In the genomic region with DNA sequence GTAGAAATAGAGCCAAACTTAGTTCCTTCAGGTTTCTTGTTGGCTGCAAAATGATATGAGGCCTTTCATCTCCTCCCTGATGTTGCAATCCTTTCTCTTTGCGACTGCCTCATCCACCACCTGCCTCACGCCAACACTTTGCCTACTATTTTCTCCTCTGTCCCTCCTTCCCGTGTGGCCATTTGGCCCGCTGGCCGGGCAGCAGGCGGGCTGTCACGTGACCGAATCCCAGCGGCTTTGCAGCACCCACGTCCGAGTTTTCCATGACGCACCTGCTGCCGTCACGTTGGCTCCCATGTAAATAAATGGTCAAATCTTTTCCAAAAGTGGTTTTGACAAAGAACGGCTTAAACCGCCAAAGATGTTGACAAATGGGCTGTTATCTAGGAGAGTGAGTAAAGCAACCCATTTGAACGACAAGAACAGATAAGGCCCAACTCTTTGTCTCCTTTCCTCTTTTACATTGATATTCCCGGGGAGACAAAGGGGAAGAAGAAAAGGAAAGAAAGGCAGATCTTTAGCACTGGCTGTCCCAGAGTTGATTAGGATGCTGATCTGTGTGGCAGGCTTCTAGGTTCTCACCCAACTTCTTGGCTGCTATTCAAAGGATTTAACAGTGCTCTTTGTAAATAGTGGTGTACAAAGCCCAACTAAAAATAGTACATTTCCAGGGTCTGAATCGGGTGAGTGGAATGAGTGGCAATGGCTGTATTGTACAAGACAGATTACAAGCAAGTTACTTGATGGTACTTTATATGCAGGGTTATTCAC, we compare ENCODE assay signal across 1 cellular context.
TF ChIP-seq lines count a peak whose summit lies in the region.

No MANE protein-coding gene starts in this region.

TF ChIP-seq in HepG2, 621 proteins besides CTCF, POLR2A, EP300 and RAD21 (continued from another document and continues in another):
- TF ChIP-seq, protein P1, sequence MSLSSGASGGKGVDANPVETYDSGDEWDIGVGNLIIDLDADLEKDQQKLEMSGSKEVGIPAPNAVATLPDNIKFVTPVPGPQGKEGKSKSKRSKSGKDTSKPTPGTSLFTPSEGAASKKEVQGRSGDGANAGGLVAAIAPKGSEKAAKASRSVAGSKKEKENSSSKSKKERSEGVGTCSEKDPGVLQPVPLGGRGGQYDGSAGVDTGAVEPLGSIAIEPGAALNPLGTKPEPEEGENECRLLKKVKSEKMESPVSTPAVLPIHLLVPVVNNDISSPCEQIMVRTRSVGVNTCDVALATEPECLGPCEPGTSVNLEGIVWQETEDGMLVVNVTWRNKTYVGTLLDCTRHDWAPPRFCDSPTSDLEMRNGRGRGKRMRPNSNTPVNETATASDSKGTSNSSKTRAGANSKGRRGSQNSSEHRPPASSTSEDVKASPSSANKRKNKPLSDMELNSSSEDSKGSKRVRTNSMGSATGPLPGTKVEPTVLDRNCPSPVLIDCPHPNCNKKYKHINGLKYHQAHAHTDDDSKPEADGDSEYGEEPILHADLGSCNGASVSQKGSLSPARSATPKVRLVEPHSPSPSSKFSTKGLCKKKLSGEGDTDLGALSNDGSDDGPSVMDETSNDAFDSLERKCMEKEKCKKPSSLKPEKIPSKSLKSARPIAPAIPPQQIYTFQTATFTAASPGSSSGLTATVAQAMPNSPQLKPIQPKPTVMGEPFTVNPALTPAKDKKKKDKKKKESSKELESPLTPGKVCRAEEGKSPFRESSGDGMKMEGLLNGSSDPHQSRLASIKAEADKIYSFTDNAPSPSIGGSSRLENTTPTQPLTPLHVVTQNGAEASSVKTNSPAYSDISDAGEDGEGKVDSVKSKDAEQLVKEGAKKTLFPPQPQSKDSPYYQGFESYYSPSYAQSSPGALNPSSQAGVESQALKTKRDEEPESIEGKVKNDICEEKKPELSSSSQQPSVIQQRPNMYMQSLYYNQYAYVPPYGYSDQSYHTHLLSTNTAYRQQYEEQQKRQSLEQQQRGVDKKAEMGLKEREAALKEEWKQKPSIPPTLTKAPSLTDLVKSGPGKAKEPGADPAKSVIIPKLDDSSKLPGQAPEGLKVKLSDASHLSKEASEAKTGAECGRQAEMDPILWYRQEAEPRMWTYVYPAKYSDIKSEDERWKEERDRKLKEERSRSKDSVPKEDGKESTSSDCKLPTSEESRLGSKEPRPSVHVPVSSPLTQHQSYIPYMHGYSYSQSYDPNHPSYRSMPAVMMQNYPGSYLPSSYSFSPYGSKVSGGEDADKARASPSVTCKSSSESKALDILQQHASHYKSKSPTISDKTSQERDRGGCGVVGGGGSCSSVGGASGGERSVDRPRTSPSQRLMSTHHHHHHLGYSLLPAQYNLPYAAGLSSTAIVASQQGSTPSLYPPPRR (CRISPR knock-in tag; IDR thresholded peaks at IDR 0.05; ENCODE audit: borderline replicate concordance) = no peak
- no peak for TF ChIP-seq JARID2 (CRISPR knock-in tag; IDR thresholded peaks at IDR 0.05; ENCODE audit: insufficient replicate concordance)
- peak; percentile 87 for TF ChIP-seq ZBTB21 (CRISPR knock-in tag; IDR thresholded peaks at IDR 0.05)
- TF ChIP-seq SMYD3 (CRISPR knock-in tag; IDR thresholded peaks at IDR 0.05) = no peak
- peak; percentile 66 for TF ChIP-seq ZMYM4 (CRISPR knock-in tag; IDR thresholded peaks at IDR 0.05)
- TF ChIP-seq, protein P2, sequence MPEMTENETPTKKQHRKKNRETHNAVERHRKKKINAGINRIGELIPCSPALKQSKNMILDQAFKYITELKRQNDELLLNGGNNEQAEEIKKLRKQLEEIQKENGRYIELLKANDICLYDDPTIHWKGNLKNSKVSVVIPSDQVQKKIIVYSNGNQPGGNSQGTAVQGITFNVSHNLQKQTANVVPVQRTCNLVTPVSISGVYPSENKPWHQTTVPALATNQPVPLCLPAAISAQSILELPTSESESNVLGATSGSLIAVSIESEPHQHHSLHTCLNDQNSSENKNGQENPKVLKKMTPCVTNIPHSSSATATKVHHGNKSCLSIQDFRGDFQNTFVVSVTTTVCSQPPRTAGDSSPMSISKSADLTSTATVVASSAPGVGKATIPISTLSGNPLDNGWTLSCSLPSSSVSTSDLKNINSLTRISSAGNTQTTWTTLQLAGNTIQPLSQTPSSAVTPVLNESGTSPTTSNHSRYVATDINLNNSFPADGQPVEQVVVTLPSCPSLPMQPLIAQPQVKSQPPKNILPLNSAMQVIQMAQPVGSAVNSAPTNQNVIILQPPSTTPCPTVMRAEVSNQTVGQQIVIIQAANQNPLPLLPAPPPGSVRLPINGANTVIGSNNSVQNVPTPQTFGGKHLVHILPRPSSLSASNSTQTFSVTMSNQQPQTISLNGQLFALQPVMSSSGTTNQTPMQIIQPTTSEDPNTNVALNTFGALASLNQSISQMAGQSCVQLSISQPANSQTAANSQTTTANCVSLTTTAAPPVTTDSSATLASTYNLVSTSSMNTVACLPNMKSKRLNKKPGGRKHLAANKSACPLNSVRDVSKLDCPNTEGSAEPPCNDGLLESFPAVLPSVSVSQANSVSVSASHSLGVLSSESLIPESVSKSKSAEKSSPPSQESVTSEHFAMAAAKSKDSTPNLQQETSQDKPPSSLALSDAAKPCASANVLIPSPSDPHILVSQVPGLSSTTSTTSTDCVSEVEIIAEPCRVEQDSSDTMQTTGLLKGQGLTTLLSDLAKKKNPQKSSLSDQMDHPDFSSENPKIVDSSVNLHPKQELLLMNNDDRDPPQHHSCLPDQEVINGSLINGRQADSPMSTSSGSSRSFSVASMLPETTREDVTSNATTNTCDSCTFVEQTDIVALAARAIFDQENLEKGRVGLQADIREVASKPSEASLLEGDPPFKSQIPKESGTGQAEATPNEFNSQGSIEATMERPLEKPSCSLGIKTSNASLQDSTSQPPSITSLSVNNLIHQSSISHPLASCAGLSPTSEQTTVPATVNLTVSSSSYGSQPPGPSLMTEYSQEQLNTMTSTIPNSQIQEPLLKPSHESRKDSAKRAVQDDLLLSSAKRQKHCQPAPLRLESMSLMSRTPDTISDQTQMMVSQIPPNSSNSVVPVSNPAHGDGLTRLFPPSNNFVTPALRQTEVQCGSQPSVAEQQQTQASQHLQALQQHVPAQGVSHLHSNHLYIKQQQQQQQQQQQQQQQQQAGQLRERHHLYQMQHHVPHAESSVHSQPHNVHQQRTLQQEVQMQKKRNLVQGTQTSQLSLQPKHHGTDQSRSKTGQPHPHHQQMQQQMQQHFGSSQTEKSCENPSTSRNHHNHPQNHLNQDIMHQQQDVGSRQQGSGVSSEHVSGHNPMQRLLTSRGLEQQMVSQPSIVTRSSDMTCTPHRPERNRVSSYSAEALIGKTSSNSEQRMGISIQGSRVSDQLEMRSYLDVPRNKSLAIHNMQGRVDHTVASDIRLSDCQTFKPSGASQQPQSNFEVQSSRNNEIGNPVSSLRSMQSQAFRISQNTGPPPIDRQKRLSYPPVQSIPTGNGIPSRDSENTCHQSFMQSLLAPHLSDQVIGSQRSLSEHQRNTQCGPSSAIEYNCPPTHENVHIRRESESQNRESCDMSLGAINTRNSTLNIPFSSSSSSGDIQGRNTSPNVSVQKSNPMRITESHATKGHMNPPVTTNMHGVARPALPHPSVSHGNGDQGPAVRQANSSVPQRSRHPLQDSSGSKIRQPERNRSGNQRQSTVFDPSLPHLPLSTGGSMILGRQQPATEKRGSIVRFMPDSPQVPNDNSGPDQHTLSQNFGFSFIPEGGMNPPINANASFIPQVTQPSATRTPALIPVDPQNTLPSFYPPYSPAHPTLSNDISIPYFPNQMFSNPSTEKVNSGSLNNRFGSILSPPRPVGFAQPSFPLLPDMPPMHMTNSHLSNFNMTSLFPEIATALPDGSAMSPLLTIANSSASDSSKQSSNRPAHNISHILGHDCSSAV (CRISPR knock-in tag; IDR thresholded peaks at IDR 0.05; ENCODE audit: borderline replicate concordance) = no peak
- no peak for TF ChIP-seq MEF2D (CRISPR knock-in tag; IDR thresholded peaks at IDR 0.05)
- TF ChIP-seq ZNF34 (CRISPR knock-in tag; IDR thresholded peaks at IDR 0.05; ENCODE audit: borderline replicate concordance) = no peak
- TF ChIP-seq SAFB2 (CRISPR knock-in tag; IDR thresholded peaks at IDR 0.05; ENCODE audit: borderline replicate concordance, low read depth) = no peak
- TF ChIP-seq, protein P3, sequence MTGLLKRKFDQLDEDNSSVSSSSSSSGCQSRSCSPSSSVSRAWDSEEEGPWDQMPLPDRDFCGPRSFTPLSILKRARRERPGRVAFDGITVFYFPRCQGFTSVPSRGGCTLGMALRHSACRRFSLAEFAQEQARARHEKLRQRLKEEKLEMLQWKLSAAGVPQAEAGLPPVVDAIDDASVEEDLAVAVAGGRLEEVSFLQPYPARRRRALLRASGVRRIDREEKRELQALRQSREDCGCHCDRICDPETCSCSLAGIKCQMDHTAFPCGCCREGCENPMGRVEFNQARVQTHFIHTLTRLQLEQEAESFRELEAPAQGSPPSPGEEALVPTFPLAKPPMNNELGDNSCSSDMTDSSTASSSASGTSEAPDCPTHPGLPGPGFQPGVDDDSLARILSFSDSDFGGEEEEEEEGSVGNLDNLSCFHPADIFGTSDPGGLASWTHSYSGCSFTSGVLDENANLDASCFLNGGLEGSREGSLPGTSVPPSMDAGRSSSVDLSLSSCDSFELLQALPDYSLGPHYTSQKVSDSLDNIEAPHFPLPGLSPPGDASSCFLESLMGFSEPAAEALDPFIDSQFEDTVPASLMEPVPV (CRISPR knock-in tag; IDR thresholded peaks at IDR 0.05) = no peak
- no peak for TF ChIP-seq MAZ (IDR thresholded peaks at IDR 0.05; ENCODE audit: borderline replicate concordance, low read depth, low read length)
- TF ChIP-seq MAZ (CRISPR knock-in tag; IDR thresholded peaks at IDR 0.05; ENCODE audit: low read depth) = no peak
- TF ChIP-seq, protein P4, sequence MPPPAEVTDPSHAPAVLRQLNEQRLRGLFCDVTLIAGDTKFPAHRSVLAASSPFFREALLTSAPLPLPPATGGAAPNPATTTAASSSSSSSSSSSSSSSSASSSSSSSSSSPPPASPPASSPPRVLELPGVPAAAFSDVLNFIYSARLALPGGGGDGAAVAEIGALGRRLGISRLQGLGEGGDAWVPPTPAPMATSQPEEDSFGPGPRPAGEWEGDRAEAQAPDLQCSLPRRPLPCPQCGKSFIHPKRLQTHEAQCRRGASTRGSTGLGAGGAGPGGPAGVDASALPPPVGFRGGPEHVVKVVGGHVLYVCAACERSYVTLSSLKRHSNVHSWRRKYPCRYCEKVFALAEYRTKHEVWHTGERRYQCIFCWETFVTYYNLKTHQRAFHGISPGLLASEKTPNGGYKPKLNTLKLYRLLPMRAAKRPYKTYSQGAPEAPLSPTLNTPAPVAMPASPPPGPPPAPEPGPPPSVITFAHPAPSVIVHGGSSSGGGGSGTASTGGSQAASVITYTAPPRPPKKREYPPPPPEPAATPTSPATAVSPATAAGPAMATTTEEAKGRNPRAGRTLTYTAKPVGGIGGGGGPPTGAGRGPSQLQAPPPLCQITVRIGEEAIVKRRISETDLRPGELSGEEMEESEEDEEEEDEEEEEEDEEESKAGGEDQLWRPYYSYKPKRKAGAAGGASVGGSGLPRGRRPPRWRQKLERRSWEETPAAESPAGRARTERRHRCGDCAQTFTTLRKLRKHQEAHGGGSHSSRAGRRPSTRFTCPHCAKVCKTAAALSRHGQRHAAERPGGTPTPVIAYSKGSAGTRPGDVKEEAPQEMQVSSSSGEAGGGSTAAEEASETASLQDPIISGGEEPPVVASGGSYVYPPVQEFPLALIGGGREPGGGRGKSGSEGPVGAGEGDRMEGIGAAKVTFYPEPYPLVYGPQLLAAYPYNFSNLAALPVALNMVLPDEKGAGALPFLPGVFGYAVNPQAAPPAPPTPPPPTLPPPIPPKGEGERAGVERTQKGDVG (CRISPR knock-in tag; IDR thresholded peaks at IDR 0.05; ENCODE audit: borderline replicate concordance) = no peak
- TF ChIP-seq KLF16 (CRISPR knock-in tag; IDR thresholded peaks at IDR 0.05) = no peak
- TF ChIP-seq, protein P5, sequence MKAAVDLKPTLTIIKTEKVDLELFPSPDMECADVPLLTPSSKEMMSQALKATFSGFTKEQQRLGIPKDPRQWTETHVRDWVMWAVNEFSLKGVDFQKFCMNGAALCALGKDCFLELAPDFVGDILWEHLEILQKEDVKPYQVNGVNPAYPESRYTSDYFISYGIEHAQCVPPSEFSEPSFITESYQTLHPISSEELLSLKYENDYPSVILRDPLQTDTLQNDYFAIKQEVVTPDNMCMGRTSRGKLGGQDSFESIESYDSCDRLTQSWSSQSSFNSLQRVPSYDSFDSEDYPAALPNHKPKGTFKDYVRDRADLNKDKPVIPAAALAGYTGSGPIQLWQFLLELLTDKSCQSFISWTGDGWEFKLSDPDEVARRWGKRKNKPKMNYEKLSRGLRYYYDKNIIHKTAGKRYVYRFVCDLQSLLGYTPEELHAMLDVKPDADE (CRISPR knock-in tag; IDR thresholded peaks at IDR 0.05) = no peak
- no peak for TF ChIP-seq AKAP8 (CRISPR knock-in tag; IDR thresholded peaks at IDR 0.05)
- TF ChIP-seq NFYB (CRISPR knock-in tag; IDR thresholded peaks at IDR 0.05) = 0 out of 2 replicates have a peak, but pooled peaks have one; percentile 18
- no peak for TF ChIP-seq GFI1 (CRISPR knock-in tag; IDR thresholded peaks at IDR 0.05; ENCODE audit: borderline replicate concordance)
- TF ChIP-seq CEBPB (IDR thresholded peaks at IDR 0.05; ENCODE audit: borderline replicate concordance, low read depth, low read length) = peak; percentile 80
- TF ChIP-seq KAT2B (IDR thresholded peaks at IDR 0.05; ENCODE audit: borderline replicate concordance, low read depth, low read length) = no peak
- TF ChIP-seq ZNF296 (CRISPR knock-in tag; conservative IDR thresholded peaks at IDR 0.05) = no peak
- no peak for TF ChIP-seq SP2 (CRISPR knock-in tag; IDR thresholded peaks at IDR 0.05)
- TF ChIP-seq RAD51 (IDR thresholded peaks at IDR 0.05; ENCODE audit: borderline replicate concordance) = peak; percentile 91; the same call in 1 of the 2 replicates
- TF ChIP-seq ZNF558 (CRISPR knock-in tag; IDR thresholded peaks at IDR 0.05; ENCODE audit: borderline replicate concordance) = no peak
- TF ChIP-seq, protein P6, sequence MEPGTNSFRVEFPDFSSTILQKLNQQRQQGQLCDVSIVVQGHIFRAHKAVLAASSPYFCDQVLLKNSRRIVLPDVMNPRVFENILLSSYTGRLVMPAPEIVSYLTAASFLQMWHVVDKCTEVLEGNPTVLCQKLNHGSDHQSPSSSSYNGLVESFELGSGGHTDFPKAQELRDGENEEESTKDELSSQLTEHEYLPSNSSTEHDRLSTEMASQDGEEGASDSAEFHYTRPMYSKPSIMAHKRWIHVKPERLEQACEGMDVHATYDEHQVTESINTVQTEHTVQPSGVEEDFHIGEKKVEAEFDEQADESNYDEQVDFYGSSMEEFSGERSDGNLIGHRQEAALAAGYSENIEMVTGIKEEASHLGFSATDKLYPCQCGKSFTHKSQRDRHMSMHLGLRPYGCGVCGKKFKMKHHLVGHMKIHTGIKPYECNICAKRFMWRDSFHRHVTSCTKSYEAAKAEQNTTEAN (CRISPR knock-in tag; conservative IDR thresholded peaks at IDR 0.05) = no peak
- TF ChIP-seq SRF (IDR thresholded peaks at IDR 0.05; ENCODE audit: low read depth, low read length) = no peak
- TF ChIP-seq, protein P7, sequence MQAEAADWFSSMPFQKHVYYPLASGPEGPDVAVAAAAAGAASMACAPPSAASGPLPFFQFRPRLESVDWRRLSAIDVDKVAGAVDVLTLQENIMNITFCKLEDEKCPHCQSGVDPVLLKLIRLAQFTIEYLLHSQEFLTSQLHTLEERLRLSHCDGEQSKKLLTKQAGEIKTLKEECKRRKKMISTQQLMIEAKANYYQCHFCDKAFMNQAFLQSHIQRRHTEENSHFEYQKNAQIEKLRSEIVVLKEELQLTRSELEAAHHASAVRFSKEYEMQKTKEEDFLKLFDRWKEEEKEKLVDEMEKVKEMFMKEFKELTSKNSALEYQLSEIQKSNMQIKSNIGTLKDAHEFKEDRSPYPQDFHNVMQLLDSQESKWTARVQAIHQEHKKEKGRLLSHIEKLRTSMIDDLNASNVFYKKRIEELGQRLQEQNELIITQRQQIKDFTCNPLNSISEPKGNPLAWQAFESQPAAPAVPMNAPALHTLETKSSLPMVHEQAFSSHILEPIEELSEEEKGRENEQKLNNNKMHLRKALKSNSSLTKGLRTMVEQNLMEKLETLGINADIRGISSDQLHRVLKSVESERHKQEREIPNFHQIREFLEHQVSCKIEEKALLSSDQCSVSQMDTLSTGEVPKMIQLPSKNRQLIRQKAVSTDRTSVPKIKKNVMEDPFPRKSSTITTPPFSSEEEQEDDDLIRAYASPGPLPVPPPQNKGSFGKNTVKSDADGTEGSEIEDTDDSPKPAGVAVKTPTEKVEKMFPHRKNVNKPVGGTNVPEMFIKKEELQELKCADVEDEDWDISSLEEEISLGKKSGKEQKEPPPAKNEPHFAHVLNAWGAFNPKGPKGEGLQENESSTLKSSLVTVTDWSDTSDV (CRISPR knock-in tag; IDR thresholded peaks at IDR 0.05) = no peak
- TF ChIP-seq ZNF282 (IDR thresholded peaks at IDR 0.05; ENCODE audit: partially characterized antibody) = no peak
